9 cellular contexts compared by ENCODE assay signal in genomic region chr16:17404903-17405691, GRCh38.
DNase-seq lines count a peak whose midpoint lies in the region; ATAC-seq and TF ChIP-seq lines count a peak whose summit lies in the region.
"Had no signal": no experiment of that assay in that cellular context is flagged by ENCODE, and none has a peak within 500 bp of the region (broad histone marks: within the 10 kb centered on the region; RNA-seq: fewer than 3 reads in every experiment).

No MANE protein-coding gene starts in this region.

- H2AFZ ChIP-seq in GM23338: no peak overlapping the region

- ATAC-seq in GM23338 (peak; percentile 39), HG02870 (IDR thresholded peaks at IDR 0.05; ENCODE audit: unreplicated experiment) (no peak), HG02763 (IDR thresholded peaks at IDR 0.05; ENCODE audit: unreplicated experiment) (no peak)

- H3K9me2 ChIP-seq in GM23338 (ENCODE audit: insufficient read depth): no peaks in the 10 kb centered on the region

- peaks cover 24% of the 10 kb centered on the region for H3K4me1 Mint-ChIP-seq in GM23338

- H3K27me3 ChIP-seq in GM23338 (ENCODE audit: insufficient read depth) (no peaks in the 10 kb centered on the region), right atrium auricular region (no peaks in the 10 kb centered on the region), skeletal muscle tissue (ENCODE audit: control insufficient read depth in 3 of 3, insufficient read depth in 3 of 3, low read length in 3 of 3) (no peaks in the 10 kb centered on the region)

- peak overlapping the region; percentile 51 to 76 (median 63) for H3K9ac ChIP-seq in skeletal muscle tissue (ENCODE audit: low read depth in 1 of 3, low read length in 3 of 3)

- TF ChIP-seq CTCF in GM23338 (conservative IDR thresholded peaks at IDR 0.05; ENCODE audit: low read depth in 2 of 2) (no peak), astrocyte of the spinal cord (IDR thresholded peaks at IDR 0.05; ENCODE audit: low read depth, low read length) (no peak), right atrium auricular region (IDR thresholded peaks at IDR 0.05) (no peak)

- H3K4me1 ChIP-seq in GM23338 (ENCODE audit: insufficient read depth) (peaks cover 5% of the 10 kb centered on the region; the same call in 1 of the 2 replicates), right atrium auricular region (peaks cover 0 to 23% of the 10 kb centered on the region in 2 donors), skeletal muscle tissue (ENCODE audit: control insufficient read depth in 3 of 3, insufficient read depth in 3 of 3, low read length in 3 of 3) (peaks cover 11 to 16% (median 14%) of the 10 kb centered on the region in 3 donors)

- in situ Hi-C loops in astrocyte of the spinal cord (cut with HindIII; ENCODE audit: low sequenced_read_pairs): no loop called here

- no peak overlapping the region for H3K4me3 ChIP-seq in GM23338
- no peak overlapping the region for H3K4me3 ChIP-seq in astrocyte of the spinal cord (ENCODE audit: low read depth, low read length)
- no peak overlapping the region for H3K4me3 ChIP-seq in right atrium auricular region
- H3K4me3 ChIP-seq in skeletal muscle tissue (ENCODE audit: low read length in 3 of 3): peak overlapping the region; percentile 38 to 60 (median 52)

- peak overlapping the region; percentile 88; the same call in 1 of the 2 replicates for H3K27ac Mint-ChIP-seq in GM23338

- H4K20me1 ChIP-seq in GM23338 (replicated peaks; ENCODE audit: insufficient read depth): no peaks in the 10 kb centered on the region

- H3K36me3 Mint-ChIP-seq in GM23338 (ENCODE audit: low read depth): peaks cover 15% of the 10 kb centered on the region

- H3K79me2 ChIP-seq in GM23338 (replicated peaks; ENCODE audit: insufficient read depth): peaks cover 33% of the 10 kb centered on the region

- peak overlapping the region; percentile 32; the same call in 1 of the 2 replicates for H3K27ac ChIP-seq in GM23338 (ENCODE audit: low read depth)
- peak overlapping the region; percentile 92 to 95 for H3K27ac ChIP-seq in right atrium auricular region
- peak overlapping the region; percentile 90 for H3K27ac ChIP-seq in skeletal muscle tissue (ENCODE audit: low read depth, low read length)

- H3K36me3 ChIP-seq in GM23338 (ENCODE audit: insufficient read depth): no peaks in the 10 kb centered on the region
- no peaks in the 10 kb centered on the region for H3K36me3 ChIP-seq in right atrium auricular region
- no peaks in the 10 kb centered on the region for H3K36me3 ChIP-seq in skeletal muscle tissue (ENCODE audit: control insufficient read depth in 3 of 3, insufficient read depth in 3 of 3, low read length in 3 of 3)

- H3K9me3 Mint-ChIP-seq in GM23338: peaks cover 4% of the 10 kb centered on the region; the same call in 2 of the 3 replicates

- H3K27me3 Mint-ChIP-seq in GM23338 (ENCODE audit: insufficient read depth, low read depth, poor library complexity): peaks cover 3% of the 10 kb centered on the region

- no peak overlapping the region for H3K4me2 ChIP-seq in GM23338

- H3K4me3 Mint-ChIP-seq in GM23338: no peak overlapping the region

- H3K9me3 ChIP-seq in right atrium auricular region: no peaks in the 10 kb centered on the region
- no peaks in the 10 kb centered on the region for H3K9me3 ChIP-seq in skeletal muscle tissue (ENCODE audit: control insufficient read depth in 3 of 3, low read length in 3 of 3)

- no peak for DNase-seq in GM23338 (ENCODE audit: low spot score)
- peak; percentile 91 for DNase-seq in astrocyte of the spinal cord (ENCODE audit: low read depth, low spot score)
- DNase-seq in right atrium auricular region (ENCODE audit: low spot score): peak; percentile 90
- DNase-seq in UCSD-AML1 (lab: John Stamatoyannopoulos, UW; ENCODE audit: unreplicated experiment): no peak
- no peak for DNase-seq in NCI-H1436 (lab: John Stamatoyannopoulos, UW)
- DNase-seq: NCI-H69 had no signal

- H3F3A ChIP-seq in GM23338 (replicated peaks; ENCODE audit: low read depth): no peaks in the 10 kb centered on the region

TF ChIP-seq in GM23338, 12 proteins besides CTCF, POLR2A, EP300 and RAD21:
- TF ChIP-seq EZH2phosphoT487 (IDR thresholded peaks at IDR 0.05; ENCODE audit: unreplicated experiment): no peak
- no peak for TF ChIP-seq JUNB (IDR thresholded peaks at IDR 0.05; ENCODE audit: unreplicated experiment)
- TF ChIP-seq CREB1 (CRISPR knock-in tag; IDR thresholded peaks at IDR 0.05; ENCODE audit: low read depth): no peak
- TF ChIP-seq ZNF462 (CRISPR knock-in tag; IDR thresholded peaks at IDR 0.05): no peak
- no peak for TF ChIP-seq ETS1 (IDR thresholded peaks at IDR 0.05)
TF ChIP-seq in GM23338: peak in this region for 0.

Comparison
In these comparisons a context has a peak if more than half of its experiments do, and no peak if none do; other contexts are left out.
1. DNase-seq: peak in astrocyte of the spinal cord (single experiment) and right atrium auricular region (single experiment); none in GM23338 (single experiment), UCSD-AML1 (single experiment) and NCI-H1436 (single experiment).
2. H3K27ac ChIP-seq: peak in every context shown above with its lines; median percentile 94 in right atrium auricular region; 90 in skeletal muscle tissue; 32 in GM23338.
3. H3K4me3 ChIP-seq: peak in skeletal muscle tissue (3 of 3); none in GM23338 (single experiment), astrocyte of the spinal cord (single experiment) and right atrium auricular region (0 of 2).